16 cellular contexts compared by ENCODE assay signal in the genomic region with DNA sequence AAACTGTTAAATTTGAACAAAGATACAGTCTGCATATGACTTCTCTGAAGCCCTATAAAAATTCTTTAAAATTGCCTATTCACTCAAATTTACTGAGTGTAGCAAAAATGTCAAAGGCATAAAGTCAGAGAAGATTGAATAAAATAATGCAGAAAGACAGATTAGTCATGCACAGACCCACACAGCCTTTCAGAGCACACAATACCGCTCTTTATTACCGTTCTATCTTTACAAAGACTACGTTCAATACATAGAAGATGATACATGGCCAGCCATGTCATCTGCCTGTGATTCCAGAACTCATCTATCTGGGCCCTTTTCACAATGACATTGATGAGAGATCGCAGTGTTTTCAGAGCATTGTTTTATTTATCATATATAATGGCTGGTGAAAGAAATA.
DNase-seq lines count a peak whose midpoint lies in the region.
"Had no signal": no experiment of that assay in that cellular context is flagged by ENCODE, and none has a peak within 500 bp of the region (broad histone marks: within the 10 kb centered on the region; RNA-seq: fewer than 3 reads in every experiment).

No MANE protein-coding gene starts in this region.

- H3K36me3 ChIP-seq in HAP-1 (replicated peaks), result no peaks in the 10 kb centered on the region

- H3K9me3 ChIP-seq in HAP-1, result no peaks in the 10 kb centered on the region

- peak overlapping the region; percentile 96 for H3K27ac ChIP-seq in cingulate gyrus (ENCODE audit: low read depth, low read length)
- H3K27ac ChIP-seq: RWPE1 had no signal

- peak; percentile 54 to 94 for DNase-seq in HAP-1 (ENCODE audit: low spot score in 2 of 2)
- DNase-seq in inferior parietal cortex (ENCODE audit: extremely low spot score), result peak; percentile 69
- peak; percentile 91 for DNase-seq in pons (ENCODE audit: low spot score)
- no peak for DNase-seq in GM19238 (ENCODE audit: insufficient read length, low spot score)
- no peak for DNase-seq in SW 1271 (lab: John Stamatoyannopoulos, UW)
- DNase-seq in HPDE6-E6E7 (ENCODE audit: extremely low spot score), result no peak
- DNase-seq in T1000 (lab: John Stamatoyannopoulos, UW), result no peak
- DNase-seq: CD4-positive, alpha-beta memory T cell; KG1; MV-4-11; NCI-H187 treated with DMSO at 0.1 percent for 48 hours; NCI-H226; NCI-H524; SIG-M5 had no signal

- H3K4me3 ChIP-seq in HAP-1, result no peak overlapping the region

- no peaks in the 10 kb centered on the region for H3K27me3 ChIP-seq in HAP-1 (ENCODE audit: low read depth)

- peaks cover 39% of the 10 kb centered on the region for H3K4me1 ChIP-seq in HAP-1

- in situ Hi-C loops in HAP-1 (cut with MboI; ENCODE audit: low sequenced_read_pairs), result no loop called here

Comparison
In these comparisons a context has a peak if more than half of its experiments do, and no peak if none do; other contexts are left out.
1. DNase-seq: peak in HAP-1 (2 of 2), inferior parietal cortex (single experiment) and pons (single experiment); none in GM19238 (single experiment), SW 1271 (0 of 2), HPDE6-E6E7 (single experiment) and T1000 (single experiment).